Comparison of ENCODE assay signal across 31 cellular contexts in the genomic region with DNA sequence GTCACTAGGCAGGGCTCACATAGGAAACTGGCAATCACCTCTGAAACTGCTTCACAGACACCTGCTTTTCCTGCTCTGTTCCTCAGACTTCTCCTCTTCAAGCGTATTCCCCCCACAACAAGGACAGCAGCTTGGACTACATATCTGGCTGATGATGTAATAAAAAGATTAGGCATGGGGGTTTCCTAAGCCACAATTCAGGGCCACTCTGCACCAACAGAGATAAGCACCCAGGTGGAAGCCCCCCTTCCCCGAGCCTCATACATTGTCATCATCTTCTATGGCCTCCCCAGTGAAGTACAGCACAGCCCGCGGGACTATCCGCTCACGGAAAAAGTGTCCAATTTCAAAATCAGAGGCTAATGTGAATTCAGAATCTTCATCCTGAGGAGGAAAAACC. TPM values are rescaled to one million over a fixed set of nuclear protein-coding genes. Genes with fewer than 3 reads are reported as not detected.
DNase-seq lines count a peak whose midpoint lies in the region; ATAC-seq, FAIRE-seq and TF ChIP-seq lines count a peak whose summit lies in the region.
"Had no signal": no experiment of that assay in that cellular context is flagged by ENCODE, and none has a peak within 500 bp of the region (broad histone marks: within the 10 kb centered on the region; RNA-seq: fewer than 3 reads in every experiment).

No MANE protein-coding gene starts in this region.

- H3K4me1 ChIP-seq in hepatocyte (ENCODE audit: insufficient read depth) = no peaks in the 10 kb centered on the region
- H3K4me1 ChIP-seq in CD8-positive, alpha-beta T cell (ENCODE audit: insufficient read depth, low read length) = no peaks in the 10 kb centered on the region
- H3K4me1 ChIP-seq in heart left ventricle = peaks cover 0 to 36% (median under 1%) of the 10 kb centered on the region in 12 donors
- H3K4me1 ChIP-seq: colonic mucosa, psoas muscle, uterus had no signal

- ATAC-seq in CD8-positive, alpha-beta T cell = no peak
- ATAC-seq in GM21360 (IDR thresholded peaks at IDR 0.05; ENCODE audit: unreplicated experiment) (no peak), heart left ventricle (no peak), sciatic nerve (no peak)
- ATAC-seq: foreskin keratinocyte; HepG2; Panc1; psoas muscle; stimulated activated naive CD8-positive, alpha-beta T cell treated with anti-CD3 and anti-CD28 coated beads, Interleukin-15, amount 100 ng/mL, for 72 hours; WTC11 had no signal

- H3K36me3 ChIP-seq in hepatocyte (replicated peaks; ENCODE audit: insufficient read depth, low read depth) = peaks cover 19% of the 10 kb centered on the region
- peaks cover 91% of the 10 kb centered on the region for H3K36me3 ChIP-seq in CD8-positive, alpha-beta T cell (ENCODE audit: insufficient read depth, low read length)
- H3K36me3 ChIP-seq in heart left ventricle = peaks cover 0 to 100% (median 100%) of the 10 kb centered on the region in 9 donors
- H3K36me3 ChIP-seq: uterus had no signal

- peak; percentile 67 for FAIRE-seq in GM12892 (lab: Jason Lieb, UNC)
- FAIRE-seq: bronchial epithelial cell, GM12891, H1, HepG2 had no signal

- no peak overlapping the region for H2AFZ ChIP-seq in hepatocyte

- H3K27ac Mint-ChIP-seq in CD8-positive, alpha-beta T cell = no peak overlapping the region
- H3K27ac Mint-ChIP-seq: naive B cell, WTC11 had no signal

- CTCF ChIA-PET in CD8-positive, alpha-beta T cell (lab: Charles Lee) = interaction anchor here (1.2 to 5.2 kb wide), 6 partner anchors 8 to 421 kb away, joined by 3 to 20 read pairs (median 7); a partner anchor contains a TSS

- peaks cover 4% of the 10 kb centered on the region for H4K20me1 ChIP-seq in hepatocyte (ENCODE audit: insufficient read depth, poor library complexity, severe bottlenecking)

- no peaks in the 10 kb centered on the region for H3K27me3 ChIP-seq in hepatocyte
- H3K27me3 ChIP-seq in CD8-positive, alpha-beta T cell (ENCODE audit: insufficient read depth, low read length) = no peaks in the 10 kb centered on the region
- H3K27me3 ChIP-seq in heart left ventricle = no peaks in the 10 kb centered on the region
- H3K27me3 ChIP-seq: colonic mucosa, esophagus muscularis mucosa, foreskin keratinocyte, uterus had no signal

- no peak overlapping the region for H3K4me3 Mint-ChIP-seq in CD8-positive, alpha-beta T cell
- H3K4me3 Mint-ChIP-seq: CD14-positive monocyte; naive B cell; stimulated activated naive CD8-positive, alpha-beta T cell treated with anti-CD3 and anti-CD28 coated beads, Interleukin-15, amount 100 ng/mL, for 72 hours; WTC11 had no signal

- TF ChIP-seq POLR2A in GM12892 (IDR thresholded peaks at IDR 0.05; ENCODE audit: low read depth, low read length) (no peak), heart left ventricle (IDR thresholded peaks at IDR 0.05) (no peak)

- H3K4me3 ChIP-seq in hepatocyte (no peak overlapping the region), heart left ventricle (no peak overlapping the region)
- H3K4me3 ChIP-seq in CD8-positive, alpha-beta T cell (ENCODE audit: low read depth, low read length) = no peak overlapping the region
- H3K4me3 ChIP-seq: colonic mucosa, esophagus muscularis mucosa, left ventricle myocardium inferior, psoas muscle, uterus had no signal

- peaks cover 17% of the 10 kb centered on the region for H3K79me2 ChIP-seq in hepatocyte

- H3K9me3 ChIP-seq in hepatocyte (ENCODE audit: low read depth) (no peaks in the 10 kb centered on the region), heart left ventricle (no peaks in the 10 kb centered on the region)
- no peaks in the 10 kb centered on the region for H3K9me3 ChIP-seq in CD8-positive, alpha-beta T cell (ENCODE audit: low read length)
- H3K9me3 ChIP-seq: colonic mucosa, esophagus muscularis mucosa, left ventricle myocardium inferior, psoas muscle, uterus had no signal

- H3K4me2 ChIP-seq in hepatocyte = no peak overlapping the region

- intact Hi-C loops in CD8-positive, alpha-beta T cell (cut with DNase I, micrococcal nuclease) = loop anchor here in 1 of 2 experiments (5.0 kb wide), 1 partner anchor 33 kb away; no protein-coding TSS in a partner anchor
- intact Hi-C loops in heart left ventricle (cut with DNase I) = no loop called here
- intact Hi-C loops in sciatic nerve (cut with DNase I) = no loop called here

- H3K4me1 Mint-ChIP-seq in CD8-positive, alpha-beta T cell (ENCODE audit: low read depth) = peaks cover 24% of the 10 kb centered on the region
- H3K4me1 Mint-ChIP-seq: naive B cell, WTC11 had no signal

- no peaks in the 10 kb centered on the region for H3K27me3 Mint-ChIP-seq in CD8-positive, alpha-beta T cell (ENCODE audit: low read depth)
- H3K27me3 Mint-ChIP-seq: naive B cell; stimulated activated naive CD8-positive, alpha-beta T cell treated with anti-CD3 and anti-CD28 coated beads, Interleukin-15, amount 100 ng/mL, for 72 hours had no signal

- no peaks in the 10 kb centered on the region for H3K9me2 ChIP-seq in hepatocyte (replicated peaks; ENCODE audit: insufficient read depth)

- TF ChIP-seq CTCF in hepatocyte (IDR thresholded peaks at IDR 0.05; ENCODE audit: poor library complexity) (no peak), heart left ventricle (IDR thresholded peaks at IDR 0.05) (no peak)
- TF ChIP-seq CTCF in CD8-positive, alpha-beta T cell (IDR thresholded peaks at IDR 0.05) = no peak

- WGBS in hepatocyte (ENCODE audit: low lambda C conversion rate, missing lambda C conversion rate) = 84% methylated on average over 6 of the region's 6 CpGs
- 80 to 88% (median 84%) methylated on average over 6 of the region's 6 CpGs for WGBS in heart left ventricle, 4 donors

- DNase-seq in GM12892 (ENCODE audit: insufficient read length) (no peak), NCI-H226 (peak; percentile 14), amniotic epithelial cell (ENCODE audit: low read depth) (peak; percentile 70), hepatocyte (ENCODE audit: low spot score) (no peak), heart left ventricle (no peak), sciatic nerve (ENCODE audit: low spot score) (no peak)
- no peak for DNase-seq in CD8-positive, alpha-beta T cell
- DNase-seq: activated CD8-positive, alpha-beta memory T cell treated with anti-CD3 and anti-CD28 coated beads, Interleukin-2, amount 50 U/mL, for 48 hours; activated gamma-delta T cell treated with Interleukin-2 at 50 U/mL for 16 hours; amygdala; colonic mucosa; effector memory CD4-positive, alpha-beta T cell; foreskin keratinocyte; left ventricle myocardium inferior; naive B cell; NCI-H1694 treated with DMSO at 0.1 percent for 48 hours; NCI-H510A treated with DMSO at 0.1 percent for 48 hours; psoas muscle; SHP77; stimulated activated naive CD8-positive, alpha-beta T cell treated with anti-CD3 and anti-CD28 coated beads, Interleukin-15, amount 100 ng/mL, for 72 hours; T-helper 9 cell; uterus had no signal

- no peaks in the 10 kb centered on the region for H3K9me3 Mint-ChIP-seq in CD8-positive, alpha-beta T cell
- H3K9me3 Mint-ChIP-seq: CD14-positive monocyte; naive B cell; stimulated activated naive CD8-positive, alpha-beta T cell treated with anti-CD3 and anti-CD28 coated beads, Interleukin-15, amount 100 ng/mL, for 72 hours; WTC11 had no signal

- H3K27ac ChIP-seq in hepatocyte (peak overlapping the region; percentile 46), heart left ventricle (no peak overlapping the region)
- no peak overlapping the region for H3K27ac ChIP-seq in CD8-positive, alpha-beta T cell (ENCODE audit: low read depth, low read length)
- H3K27ac ChIP-seq: colonic mucosa, esophagus muscularis mucosa, foreskin keratinocyte, left ventricle myocardium inferior, psoas muscle, uterus had no signal

- H3K36me3 Mint-ChIP-seq in CD8-positive, alpha-beta T cell = peaks cover 96% of the 10 kb centered on the region

- POLR2A ChIA-PET in CD8-positive, alpha-beta T cell (lab: Charles Lee) = interaction anchor here (0.9 kb wide), 1 partner anchor 60 kb away, joined by 4 read pairs; no protein-coding TSS in a partner anchor

RNA-seq across cellular contexts. Expression of a gene that starts 25.0 kb away (rescaled TPM):
- polyA plus RNA-seq in GM12892 (2012; ENCODE audit: missing spikeins) = not detected
- total RNA-seq in hepatocyte (7.1 and 8.5 TPM in 2 replicates), heart left ventricle (1 to 10 TPM in 3 of 9 donors, under 1 TPM in 4, not detected in 2; 0.40 to 3.2 (median 0.93) TPM), sciatic nerve (7.5 TPM)
- polyA plus RNA-seq in hepatocyte (62.4 and 67.4 TPM in 2 replicates), heart left ventricle (1 to 10 TPM; 1.5 to 9.2 TPM)
- total RNA-seq in CD8-positive, alpha-beta T cell = 1 to 10 TPM in 1 of 2 experiments, under 1 TPM in 1; 0.61 to 1.6 TPM
- total RNA-seq: left ventricle myocardium inferior had no signal

RNA-seq across cellular contexts. Expression of a gene that starts 37.9 kb away (rescaled TPM):
- polyA plus RNA-seq in GM12892 (2012; ENCODE audit: missing spikeins) = 105 TPM
- 75.7 and 79.0 TPM in 2 replicates for total RNA-seq in hepatocyte
- 101 and 118 TPM in 2 replicates for polyA plus RNA-seq in hepatocyte
- 100 to 1,000 TPM; 276 to 290 TPM for total RNA-seq in CD8-positive, alpha-beta T cell
- 100 to 1,000 TPM; 125 to 216 (median 178) TPM for total RNA-seq in heart left ventricle
- 100 to 1,000 TPM; 119 to 143 TPM for polyA plus RNA-seq in heart left ventricle
- total RNA-seq in sciatic nerve = 173 TPM

Comparison
In these comparisons a context has a peak if more than half of its experiments do, and no peak if none do; other contexts are left out.
1. DNase-seq: peak in NCI-H226 (single experiment) and amniotic epithelial cell (single experiment); none in GM12892 (single experiment), hepatocyte (single experiment), CD8-positive, alpha-beta T cell (0 of 7), heart left ventricle (0 of 5) and sciatic nerve (single experiment).